Comparison of ENCODE assay signal across 12 cellular contexts in the genomic region with DNA sequence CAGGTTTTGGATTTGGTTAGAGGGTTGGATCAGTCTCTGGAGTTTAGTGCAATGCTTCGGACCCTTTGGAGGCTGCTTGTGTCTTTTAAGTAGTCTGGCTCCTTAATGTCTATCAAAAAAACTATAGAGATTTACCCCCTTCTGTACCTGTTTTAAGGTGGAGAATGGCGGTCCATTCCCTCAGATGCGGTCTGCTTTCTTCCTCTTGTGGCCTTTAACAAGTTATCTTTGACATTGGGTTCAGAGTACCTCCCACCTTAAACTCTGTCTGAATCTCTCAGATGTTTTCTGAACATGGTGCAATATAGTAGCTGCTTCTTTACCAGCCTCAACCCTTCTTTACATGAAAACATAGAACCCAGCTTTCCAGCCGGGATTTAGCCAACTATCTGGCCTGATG. TPM values are rescaled to one million over a fixed set of nuclear protein-coding genes. Genes with fewer than 3 reads are reported as not detected.
DNase-seq lines count a peak whose midpoint lies in the region; ATAC-seq and TF ChIP-seq lines count a peak whose summit lies in the region.
"Had no signal": no experiment of that assay in that cellular context is flagged by ENCODE, and none has a peak within 500 bp of the region (broad histone marks: within the 10 kb centered on the region; RNA-seq: fewer than 3 reads in every experiment).

No MANE protein-coding gene starts in this region.

- no peak overlapping the region for H2BK15ac ChIP-seq in H9 (ENCODE audit: low read depth, low read length)

- H2BK20ac ChIP-seq in H9 (ENCODE audit: low read depth, low read length, poor library complexity, severe bottlenecking), result no peak overlapping the region

- no peak overlapping the region for H4K8ac ChIP-seq in H9 (replicated peaks; ENCODE audit: insufficient read length, low read depth, low read length)

- H3K23ac ChIP-seq in H9 (ENCODE audit: insufficient read length, low read depth, low read length), result no peak overlapping the region

- no peak overlapping the region for H2AK5ac ChIP-seq in H9 (ENCODE audit: insufficient read length, low read length)

- WGBS in H9 (ENCODE audit: extremely low coverage, insufficient read length, low lambda C conversion rate), result no CpG with 5 or more reads among the region's 4 CpGs

- H3K14ac ChIP-seq in H9 (ENCODE audit: insufficient read depth, low read length), result no peak overlapping the region

- no peak for TF ChIP-seq CTCF in H9 (conservative IDR thresholded peaks at IDR 0.05)
- TF ChIP-seq CTCF in BE2C (IDR thresholded peaks at IDR 0.05; ENCODE audit: low read depth, low read length), result no peak

- peaks cover 6 to 13% of the 10 kb centered on the region in 2 donors for H3K36me3 Mint-ChIP-seq in CD4-positive, alpha-beta memory T cell
- H3K36me3 Mint-ChIP-seq in H9 (ENCODE audit: insufficient read depth in 1 of 3, low read depth in 3 of 3), result peaks cover 6 to 22% (median 20%) of the 10 kb centered on the region in 3 experiments
- H3K36me3 Mint-ChIP-seq in activated CD8-positive, alpha-beta T cell treated with anti-CD3 and anti-CD28 coated beads, Interleukin-2, amount 10 ng/mL, durations not matched to agents 7 days and 5 days (ENCODE audit: low read depth), result peaks cover 29% of the 10 kb centered on the region
- peaks cover 0 to 18% (median 0%) of the 10 kb centered on the region in 3 donors for H3K36me3 Mint-ChIP-seq in naive thymus-derived CD8-positive, alpha-beta T cell

- H2BK120ac ChIP-seq in H9 (ENCODE audit: low read depth, low read length, poor library complexity, severe bottlenecking), result no peak overlapping the region

- no peak overlapping the region for H3T11ph ChIP-seq in H9 (ENCODE audit: low read length)

- peak overlapping the region in 2 of 7 donors; percentile 7 to 82 for H3K27ac Mint-ChIP-seq in CD4-positive, alpha-beta memory T cell
- peak overlapping the region in 1 of 3 experiments; percentile 61; a peak in 2 of 7 replicates for H3K27ac Mint-ChIP-seq in H9
- peak overlapping the region; percentile 2 for H3K27ac Mint-ChIP-seq in activated CD8-positive, alpha-beta T cell treated with anti-CD3 and anti-CD28 coated beads, Interleukin-2, amount 10 ng/mL, durations not matched to agents 7 days and 5 days
- peak overlapping the region in 8 of 10 donors; percentile 2 to 60 (median 26) for H3K27ac Mint-ChIP-seq in naive thymus-derived CD8-positive, alpha-beta T cell

- intact Hi-C loops in CD4-positive, alpha-beta memory T cell (cut with micrococcal nuclease), result no loop called here

- no peak overlapping the region for H3K4me3 ChIP-seq in CD4-positive, alpha-beta memory T cell (ENCODE audit: low read length in 2 of 2)
- H3K4me3 ChIP-seq in BE2C (ENCODE audit: low read depth, low read length), result no peak overlapping the region
- H3K4me3 ChIP-seq: breast epithelium, suprapubic skin had no signal

- H3K4ac ChIP-seq in H9 (ENCODE audit: low read depth, low read length), result no peak overlapping the region

- no peaks in the 10 kb centered on the region for H3K9me3 Mint-ChIP-seq in CD4-positive, alpha-beta memory T cell
- no peaks in the 10 kb centered on the region for H3K9me3 Mint-ChIP-seq in H9
- no peaks in the 10 kb centered on the region for H3K9me3 Mint-ChIP-seq in activated CD8-positive, alpha-beta T cell treated with anti-CD3 and anti-CD28 coated beads, Interleukin-2, amount 10 ng/mL, durations not matched to agents 7 days and 5 days (ENCODE audit: insufficient read depth)
- no peaks in the 10 kb centered on the region for H3K9me3 Mint-ChIP-seq in naive thymus-derived CD8-positive, alpha-beta T cell

- H3K56ac ChIP-seq in H9 (ENCODE audit: insufficient read length, low read depth, low read length), result no peak overlapping the region

- no peak overlapping the region for H4K5ac ChIP-seq in H9 (ENCODE audit: insufficient read length, low read depth, low read length)

- DNase-seq in CD4-positive, alpha-beta memory T cell, result no peak
- no peak for DNase-seq in H9
- no peak for DNase-seq in activated CD8-positive, alpha-beta T cell treated with anti-CD3 and anti-CD28 coated beads, Interleukin-2, amount 10 ng/mL, durations not matched to agents 7 days and 5 days
- peak in 5 of 10 donors; percentile 16 to 54 (median 28) for DNase-seq in naive thymus-derived CD8-positive, alpha-beta T cell
- no peak for DNase-seq in AG08395 (ENCODE audit: low spot score)
- no peak for DNase-seq in BE2C
- DNase-seq in nucleus accumbens (lab: John Stamatoyannopoulos, UW), result no peak
- DNase-seq: IMR-90, NCI-H1694 treated with DMSO at 0.1 percent for 48 hours, NCI-H69 had no signal

- H2BK12ac ChIP-seq in H9 (ENCODE audit: insufficient read length, low read depth, low read length), result no peak overlapping the region

- no peak overlapping the region for H3K27ac ChIP-seq in CD4-positive, alpha-beta memory T cell (ENCODE audit: low read depth, low read length)
- H3K27ac ChIP-seq in H9 (ENCODE audit: insufficient read length, low read depth, low read length), result no peak overlapping the region
- H3K27ac ChIP-seq: breast epithelium, suprapubic skin had no signal

- H3K79me2 ChIP-seq in H9 (ENCODE audit: insufficient read depth, low read length), result peaks cover 51% of the 10 kb centered on the region

- ATAC-seq in activated CD8-positive, alpha-beta T cell treated with anti-CD3 and anti-CD28 coated beads, Interleukin-2, amount 10 ng/mL, durations not matched to agents 7 days and 5 days, result no peak
- ATAC-seq in naive thymus-derived CD8-positive, alpha-beta T cell, result peak in 1 of 2 donors; percentile 17

- no peaks in the 10 kb centered on the region for H3K27me3 Mint-ChIP-seq in CD4-positive, alpha-beta memory T cell
- no peaks in the 10 kb centered on the region; the same call in none of the 2 replicates for H3K27me3 Mint-ChIP-seq in H9 (ENCODE audit: low read depth)
- no peaks in the 10 kb centered on the region for H3K27me3 Mint-ChIP-seq in activated CD8-positive, alpha-beta T cell treated with anti-CD3 and anti-CD28 coated beads, Interleukin-2, amount 10 ng/mL, durations not matched to agents 7 days and 5 days (ENCODE audit: low read depth)
- no peaks in the 10 kb centered on the region for H3K27me3 Mint-ChIP-seq in naive thymus-derived CD8-positive, alpha-beta T cell

- H3K27me3 ChIP-seq in CD4-positive, alpha-beta memory T cell (ENCODE audit: insufficient read depth, low read length), result no peaks in the 10 kb centered on the region
- H3K27me3 ChIP-seq in H9 (ENCODE audit: insufficient read depth, low read length), result no peaks in the 10 kb centered on the region
- H3K27me3 ChIP-seq in BE2C, result no peaks in the 10 kb centered on the region
- H3K27me3 ChIP-seq: breast epithelium, suprapubic skin had no signal

- H4K91ac ChIP-seq in H9 (ENCODE audit: insufficient read length, low read depth, low read length), result no peak overlapping the region

- H3K79me1 ChIP-seq in H9 (ENCODE audit: insufficient read depth, low read depth, low read length, poor library complexity, severe bottlenecking), result peaks cover 4% of the 10 kb centered on the region

- POLR2A ChIA-PET in CD4-positive, alpha-beta memory T cell (lab: Charles Lee; ENCODE audit: partially characterized antibody), result no interaction called here
- POLR2A ChIA-PET in activated CD8-positive, alpha-beta T cell treated with anti-CD3 and anti-CD28 coated beads, Interleukin-2, amount 10 ng/mL, durations not matched to agents 7 days and 5 days (lab: Charles Lee), result no interaction called here
- POLR2A ChIA-PET in naive thymus-derived CD8-positive, alpha-beta T cell (lab: Charles Lee), result no interaction called here

- no peak overlapping the region for H2AFZ ChIP-seq in H9 (ENCODE audit: low read length)

- H2BK5ac ChIP-seq in H9 (ENCODE audit: insufficient read length, low read length), result no peak overlapping the region

- no peaks in the 10 kb centered on the region for H4K20me1 ChIP-seq in H9 (ENCODE audit: control insufficient read depth, insufficient read depth, insufficient read length)

- peaks cover 44% of the 10 kb centered on the region for H3K4me1 ChIP-seq in CD4-positive, alpha-beta memory T cell (ENCODE audit: insufficient read depth, low read length)
- H3K4me1 ChIP-seq in H9 (ENCODE audit: insufficient read depth, low read length) (0 out of 2 replicates have a peak, but pooled peaks cover 3% of the 10 kb centered on the region), BE2C (peaks cover 3% of the 10 kb centered on the region)

- H3K23me2 ChIP-seq in H9 (ENCODE audit: insufficient read length, low read depth, low read length, poor library complexity, severe bottlenecking), result no peaks in the 10 kb centered on the region

- no peak overlapping the region for H3K9ac ChIP-seq in H9 (ENCODE audit: extremely low read depth, insufficient read length, low read length)

- H3K9me3 ChIP-seq in CD4-positive, alpha-beta memory T cell (ENCODE audit: control insufficient read depth in 1 of 2, low read length in 2 of 2), result no peaks in the 10 kb centered on the region
- H3K9me3 ChIP-seq in H9 (ENCODE audit: control insufficient read depth, low read depth, low read length) (no peaks in the 10 kb centered on the region), BE2C (no peaks in the 10 kb centered on the region)
- H3K9me3 ChIP-seq: breast epithelium, suprapubic skin had no signal

- CTCF ChIA-PET in CD4-positive, alpha-beta memory T cell (lab: Charles Lee; ENCODE audit: partially characterized antibody), result no interaction called here
- CTCF ChIA-PET in activated CD8-positive, alpha-beta T cell treated with anti-CD3 and anti-CD28 coated beads, Interleukin-2, amount 10 ng/mL, durations not matched to agents 7 days and 5 days (lab: Charles Lee), result interaction anchor here (0.6 to 1.6 kb wide), 2 partner anchors 65 to 276 kb away, joined by 3 to 5 read pairs; no protein-coding TSS in a partner anchor

- H3K4me2 ChIP-seq in H9 (ENCODE audit: insufficient read depth, insufficient read length, low read length), result no peak overlapping the region

- peaks cover 37 to 64% (median 48%) of the 10 kb centered on the region in 4 donors for H3K4me1 Mint-ChIP-seq in CD4-positive, alpha-beta memory T cell
- H3K4me1 Mint-ChIP-seq in H9, result peaks cover 35 to 40% of the 10 kb centered on the region in 2 experiments
- peaks cover 38% of the 10 kb centered on the region for H3K4me1 Mint-ChIP-seq in activated CD8-positive, alpha-beta T cell treated with anti-CD3 and anti-CD28 coated beads, Interleukin-2, amount 10 ng/mL, durations not matched to agents 7 days and 5 days (ENCODE audit: low read depth)
- H3K4me1 Mint-ChIP-seq in naive thymus-derived CD8-positive, alpha-beta T cell, result peaks cover 22 to 64% (median 60%) of the 10 kb centered on the region in 4 donors

- H3K36me3 ChIP-seq in CD4-positive, alpha-beta memory T cell (ENCODE audit: insufficient read depth, low read length), result no peaks in the 10 kb centered on the region
- peaks cover 16% of the 10 kb centered on the region for H3K36me3 ChIP-seq in BE2C
- H3K36me3 ChIP-seq: breast epithelium had no signal

- no peak overlapping the region for H3K18ac ChIP-seq in H9 (ENCODE audit: insufficient read length, low read depth, low read length)

- H3K4me3 Mint-ChIP-seq in CD4-positive, alpha-beta memory T cell, result peak overlapping the region; percentile 34 to 98 (median 94)
- H3K4me3 Mint-ChIP-seq in H9, result peak overlapping the region; percentile 24 to 99; a peak in 2 of 5 replicates
- H3K4me3 Mint-ChIP-seq in activated CD8-positive, alpha-beta T cell treated with anti-CD3 and anti-CD28 coated beads, Interleukin-2, amount 10 ng/mL, durations not matched to agents 7 days and 5 days, result peak overlapping the region; percentile 89
- H3K4me3 Mint-ChIP-seq in naive thymus-derived CD8-positive, alpha-beta T cell, result peak overlapping the region in 9 of 10 donors; percentile 33 to 98 (median 96)

RNA-seq across cellular contexts. Expression of gene IPO9, which starts 2.4 kb away (rescaled TPM):
- total RNA-seq in CD4-positive, alpha-beta memory T cell, result 10 to 100 TPM; 41.2 to 42.7 TPM
- 10 to 100 TPM; 13.1 to 20.2 TPM for polyA plus RNA-seq in CD4-positive, alpha-beta memory T cell
- total RNA-seq in H9 (2021), result 104 TPM in 2 replicates
- 10 to 100 TPM; 55.3 to 58.1 TPM for total RNA-seq in activated CD8-positive, alpha-beta T cell treated with anti-CD3 and anti-CD28 coated beads, Interleukin-2, amount 10 ng/mL, durations not matched to agents 7 days and 5 days
- 10 to 100 TPM; 40.7 to 40.8 TPM for total RNA-seq in naive thymus-derived CD8-positive, alpha-beta T cell
- 10 to 100 TPM; 14.4 to 22.5 (median 14.7) TPM for polyA plus RNA-seq in naive thymus-derived CD8-positive, alpha-beta T cell
- 39.1 TPM for polyA plus RNA-seq in BE2C (2012; ENCODE audit: insufficient read depth, insufficient read length, low read depth)

RNA-seq across cellular contexts. Expression of gene SHISA4, which starts 57.3 kb away (rescaled TPM):
- under 1 TPM; 0.58 to 0.94 TPM for total RNA-seq in CD4-positive, alpha-beta memory T cell
- under 1 TPM in 1 of 2 donors, not detected in 1; 0.59 TPM for polyA plus RNA-seq in CD4-positive, alpha-beta memory T cell
- 6.3 and 8.1 TPM in 2 replicates for total RNA-seq in H9 (2021)
- total RNA-seq in activated CD8-positive, alpha-beta T cell treated with anti-CD3 and anti-CD28 coated beads, Interleukin-2, amount 10 ng/mL, durations not matched to agents 7 days and 5 days, result under 1 TPM in 1 of 2 experiments, not detected in 1; 0.55 TPM
- total RNA-seq in naive thymus-derived CD8-positive, alpha-beta T cell, result under 1 TPM; 0.77 to 0.96 TPM
- not detected for polyA plus RNA-seq in naive thymus-derived CD8-positive, alpha-beta T cell
- polyA plus RNA-seq in BE2C (2012; ENCODE audit: insufficient read depth, insufficient read length, low read depth), result 3.2 TPM
